In the genomic region with DNA sequence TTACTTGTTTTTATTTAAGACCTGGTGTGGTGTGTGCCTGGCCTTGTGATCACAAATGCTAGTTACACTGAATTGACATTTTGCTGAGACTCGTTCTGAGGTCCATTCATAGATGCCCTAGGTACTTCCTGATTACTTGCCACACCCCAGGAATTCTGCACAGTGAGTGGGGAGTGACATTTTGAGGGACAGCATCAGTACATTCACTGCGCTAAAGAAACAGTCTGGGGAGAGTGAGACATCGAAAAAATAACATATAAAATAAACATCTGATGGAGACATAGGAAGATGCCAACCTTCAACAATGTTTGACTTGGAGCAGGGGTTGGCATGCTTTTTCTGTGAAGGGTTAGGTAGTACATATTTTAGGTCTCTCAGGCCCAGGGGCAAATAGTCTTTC, we compare ENCODE assay signal across 17 cellular contexts.
"Had no signal": no experiment of that assay in that cellular context is flagged by ENCODE, and none has a peak within 500 bp of the region (broad histone marks: within the 10 kb centered on the region; RNA-seq: fewer than 3 reads in every experiment).

No MANE protein-coding gene starts in this region.

- H3K27ac ChIP-seq: foreskin keratinocyte, right atrium auricular region, skin epidermis had no signal

- ATAC-seq: activated CD4-positive, alpha-beta T cell treated with anti-CD3 and anti-CD28 coated beads for 36 hours; activated T-cell treated with anti-CD3 and anti-CD28 coated beads, Interleukin-2, amount 50 U/mL, for 4 hours; foreskin keratinocyte; naive thymus-derived CD8-positive, alpha-beta T cell had no signal

- DNase-seq: activated CD4-positive, alpha-beta memory T cell treated with anti-CD3 and anti-CD28 coated beads, Interleukin-2, amount 10 ng/mL, durations not matched to agents 7 days and 5 days; activated CD4-positive, alpha-beta T cell treated with anti-CD3 and anti-CD28 coated beads for 36 hours; activated effector memory CD4-positive, alpha-beta T cell treated with anti-CD3 and anti-CD28 coated beads, Interleukin-2, amount 50 U/mL, for 16 hours; activated T-cell treated with anti-CD3 and anti-CD28 coated beads, Interleukin-2, amount 50 U/mL, for 4 hours; foreskin keratinocyte; head of caudate nucleus; immature natural killer cell; naive thymus-derived CD8-positive, alpha-beta T cell; stimulated activated CD4-positive, alpha-beta T cell treated with anti-CD3 and anti-CD28 coated beads, Interleukin-15, amount 100 ng/mL, for 24 hours; stimulated activated CD4-positive, alpha-beta T cell treated with anti-CD3 and anti-CD28 coated beads, Interleukin-4, amount 100 ng/mL, for 24 hours; stimulated activated naive CD4-positive, alpha-beta T cell treated with Interleukin-2 at 50 U/mL for 16 hours; T-helper 2 cell; upper lobe of left lung had no signal

- H3K4me3 Mint-ChIP-seq: activated CD4-positive, alpha-beta memory T cell treated with anti-CD3 and anti-CD28 coated beads, Interleukin-2, amount 10 ng/mL, durations not matched to agents 7 days and 5 days; activated CD4-positive, alpha-beta T cell treated with anti-CD3 and anti-CD28 coated beads for 36 hours; activated naive CD4-positive, alpha-beta T cell treated with anti-CD3 and anti-CD28 coated beads, Interleukin-2, amount 50 U/mL, for 24 hours; activated T-cell treated with anti-CD3 and anti-CD28 coated beads, Interleukin-2, amount 50 U/mL, for 4 hours; immature natural killer cell had no signal

- H3K4me3 ChIP-seq: right atrium auricular region, skin epidermis, upper lobe of left lung had no signal

- H3K4me1 ChIP-seq: foreskin keratinocyte had no signal

- H3K4me1 Mint-ChIP-seq: activated CD4-positive, alpha-beta memory T cell treated with anti-CD3 and anti-CD28 coated beads, Interleukin-2, amount 10 ng/mL, durations not matched to agents 7 days and 5 days had no signal

- H3K27me3 ChIP-seq: foreskin keratinocyte, right atrium auricular region, upper lobe of left lung had no signal

- H3K27me3 Mint-ChIP-seq: activated CD4-positive, alpha-beta memory T cell treated with anti-CD3 and anti-CD28 coated beads, Interleukin-2, amount 10 ng/mL, durations not matched to agents 7 days and 5 days; activated CD4-positive, alpha-beta T cell treated with anti-CD3 and anti-CD28 coated beads for 36 hours; activated naive CD4-positive, alpha-beta T cell treated with anti-CD3 and anti-CD28 coated beads, Interleukin-2, amount 50 U/mL, for 24 hours; naive thymus-derived CD8-positive, alpha-beta T cell; progenitor cell of endocrine pancreas had no signal

- H3K36me3 ChIP-seq: right atrium auricular region, upper lobe of left lung had no signal

- H3K27ac Mint-ChIP-seq: activated CD4-positive, alpha-beta memory T cell treated with anti-CD3 and anti-CD28 coated beads, Interleukin-2, amount 10 ng/mL, durations not matched to agents 7 days and 5 days; activated CD4-positive, alpha-beta T cell treated with anti-CD3 and anti-CD28 coated beads for 36 hours; activated naive CD4-positive, alpha-beta T cell treated with anti-CD3 and anti-CD28 coated beads, Interleukin-2, amount 50 U/mL, for 24 hours; immature natural killer cell; progenitor cell of endocrine pancreas had no signal
